Comparison of ENCODE assay signal across 10 cellular contexts in the genomic region with DNA sequence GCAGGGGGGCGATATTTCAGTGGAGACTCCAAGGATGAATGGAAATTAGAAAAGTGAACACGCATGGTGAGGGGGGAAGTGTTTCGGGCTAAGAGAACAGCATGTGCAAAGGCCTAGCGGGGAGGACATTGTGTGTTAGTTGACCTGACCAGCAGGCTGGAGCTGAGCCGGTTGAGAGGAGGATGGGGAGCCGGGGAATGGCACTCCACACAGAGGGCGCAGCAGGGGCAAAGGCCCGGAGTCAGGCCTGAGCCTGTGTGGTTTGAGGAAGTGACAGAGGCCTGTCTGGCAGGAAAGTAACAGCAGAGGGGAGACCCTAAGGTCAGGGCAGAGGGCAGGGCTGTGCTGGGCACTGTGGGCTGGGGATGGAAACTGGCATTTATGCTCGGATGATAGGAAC.
"Had no signal": no experiment of that assay in that cellular context is flagged by ENCODE, and none has a peak within 500 bp of the region (broad histone marks: within the 10 kb centered on the region; RNA-seq: fewer than 3 reads in every experiment).

No MANE protein-coding gene starts in this region.

- H3K4me3 ChIP-seq: GM23248, HAP-1, K562 had no signal

- H3K27ac ChIP-seq: GM23248, HL-60 had no signal

- DNase-seq: GM23248, GOT3, H7, HFFc6, IMR-90, KG1 had no signal

- H3K4me1 ChIP-seq: HAP-1 had no signal

- H3K9ac ChIP-seq: GM23248 had no signal

- H3K4me3 Mint-ChIP-seq: HFFc6 had no signal

- H3K36me3 ChIP-seq: HAP-1 had no signal

- H3K27ac Mint-ChIP-seq: HFFc6 had no signal

- ATAC-seq: HCT116, K562 had no signal

- H3K9me3 ChIP-seq: HAP-1 had no signal

- FAIRE-seq: K562 had no signal
